In the genomic region with DNA sequence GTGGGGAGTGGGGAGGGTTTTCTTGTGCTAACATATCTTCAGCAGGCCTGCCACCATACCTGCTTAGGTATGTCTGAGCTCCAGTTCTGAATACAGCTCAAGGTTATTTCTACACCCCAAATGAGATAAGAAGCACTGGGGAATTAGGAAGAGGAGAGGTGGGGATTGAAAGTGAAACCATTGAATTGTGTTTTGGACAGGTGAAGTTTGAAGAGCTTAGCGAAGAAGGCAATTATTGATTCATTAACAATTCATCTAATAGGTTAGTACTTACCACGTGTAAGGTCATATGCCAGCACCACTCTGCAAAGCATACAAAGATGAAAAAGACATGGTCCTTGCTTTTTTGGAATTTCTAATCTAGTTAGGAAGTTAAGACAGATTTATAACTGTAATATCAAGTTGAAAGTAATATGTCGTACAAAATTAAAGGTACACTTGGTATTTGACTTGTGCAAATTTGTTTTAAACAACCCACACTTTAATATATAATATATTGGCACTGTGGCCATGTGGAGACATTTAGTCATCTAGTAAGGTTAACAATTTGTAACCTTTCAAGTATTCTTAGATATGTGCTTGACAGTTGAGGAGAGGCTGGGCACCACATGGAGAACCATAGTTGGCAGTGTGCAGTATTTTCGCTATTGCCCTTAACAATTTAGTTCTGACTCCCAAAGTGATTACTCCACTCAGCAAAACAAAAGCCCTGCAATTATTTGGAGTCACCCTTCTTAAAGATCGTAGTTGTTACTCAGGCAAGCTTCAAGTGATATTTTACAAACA, we compare ENCODE assay signal across 20 cellular contexts. TPM values are rescaled to one million over a fixed set of nuclear protein-coding genes. Genes with fewer than 3 reads are reported as not detected.
DNase-seq lines count a peak whose midpoint lies in the region; ATAC-seq and TF ChIP-seq lines count a peak whose summit lies in the region.
"Had no signal": no experiment of that assay in that cellular context is flagged by ENCODE, and none has a peak within 500 bp of the region (broad histone marks: within the 10 kb centered on the region; RNA-seq: fewer than 3 reads in every experiment).

No MANE protein-coding gene starts in this region.

- H3K27me3 Mint-ChIP-seq in activated CD8-positive, alpha-beta T cell treated with anti-CD3 and anti-CD28 coated beads for 36 hours: peaks cover 2% of the 10 kb centered on the region
- H3K27me3 Mint-ChIP-seq in activated CD8-positive, alpha-beta T cell treated with anti-CD3 and anti-CD28 coated beads, Interleukin-2, amount 10 ng/mL, durations not matched to agents 7 days and 5 days (ENCODE audit: low read depth): no peaks in the 10 kb centered on the region
- no peaks in the 10 kb centered on the region for H3K27me3 Mint-ChIP-seq in stimulated activated naive B cell treated with anti-CD40 and anti-IgM and Interleukin-4, amounts not matched to agents 10 μg/mL and 1 μg/mL and 100 μg/mL, for 72 hours
- H3K27me3 Mint-ChIP-seq: IgD-negative memory B cell had no signal

- CTCF ChIA-PET in activated CD8-positive, alpha-beta T cell treated with anti-CD3 and anti-CD28 coated beads for 36 hours (lab: Charles Lee): interaction anchor here (1.0 to 3.1 kb wide), 4 partner anchors 86 to 187 kb away, joined by 3 to 12 read pairs (median 4); no protein-coding TSS in a partner anchor
- CTCF ChIA-PET in activated CD8-positive, alpha-beta T cell treated with anti-CD3 and anti-CD28 coated beads, Interleukin-2, amount 10 ng/mL, durations not matched to agents 7 days and 5 days (lab: Charles Lee): interaction anchor here (1.2 to 3.1 kb wide), 7 partner anchors 9 to 411 kb away, joined by 3 to 11 read pairs (median 6); a partner anchor contains a TSS

- H3K4me1 Mint-ChIP-seq in activated CD8-positive, alpha-beta T cell treated with anti-CD3 and anti-CD28 coated beads for 36 hours (ENCODE audit: low read depth): peaks cover 18% of the 10 kb centered on the region
- peaks cover 23% of the 10 kb centered on the region for H3K4me1 Mint-ChIP-seq in activated CD8-positive, alpha-beta T cell treated with anti-CD3 and anti-CD28 coated beads, Interleukin-2, amount 10 ng/mL, durations not matched to agents 7 days and 5 days (ENCODE audit: low read depth)
- peaks cover 7 to 8% of the 10 kb centered on the region in 2 donors for H3K4me1 Mint-ChIP-seq in stimulated activated naive B cell treated with anti-CD40 and anti-IgM and Interleukin-4, amounts not matched to agents 10 μg/mL and 1 μg/mL and 100 μg/mL, for 72 hours

- no peaks in the 10 kb centered on the region for H3K9me2 ChIP-seq in Loucy (replicated peaks; ENCODE audit: low read depth, low read length)

- H3K4me1 ChIP-seq in Loucy (ENCODE audit: insufficient read depth, low read length, poor library complexity, severe bottlenecking) (no peaks in the 10 kb centered on the region), endocrine pancreas (ENCODE audit: control insufficient read depth, insufficient read depth, low read length) (peaks cover 16% of the 10 kb centered on the region)
- H3K4me1 ChIP-seq: Caco-2, Peyer's patch had no signal

- H3K9me3 ChIP-seq in Loucy (ENCODE audit: insufficient read depth, low read depth, low read length): no peaks in the 10 kb centered on the region
- no peaks in the 10 kb centered on the region for H3K9me3 ChIP-seq in endocrine pancreas (ENCODE audit: control insufficient read depth, low read length)
- H3K9me3 ChIP-seq: Caco-2, Peyer's patch had no signal

- no peak overlapping the region for H3K4me2 ChIP-seq in Loucy (ENCODE audit: low read depth, low read length, poor library complexity, severe bottlenecking)

- ATAC-seq in activated CD8-positive, alpha-beta T cell treated with anti-CD3 and anti-CD28 coated beads for 36 hours: no peak
- no peak for ATAC-seq in activated CD8-positive, alpha-beta T cell treated with anti-CD3 and anti-CD28 coated beads, Interleukin-2, amount 10 ng/mL, durations not matched to agents 7 days and 5 days
- ATAC-seq in stimulated activated naive B cell treated with anti-CD40 and anti-IgM and Interleukin-4, amounts not matched to agents 10 μg/mL and 1 μg/mL and 100 μg/mL, for 72 hours (replicated peaks): no peak
- no peak for ATAC-seq in HG03135 (IDR thresholded peaks at IDR 0.05; ENCODE audit: unreplicated experiment)

- peak overlapping the region; percentile 38 for H3K27ac Mint-ChIP-seq in activated CD8-positive, alpha-beta T cell treated with anti-CD3 and anti-CD28 coated beads for 36 hours
- H3K27ac Mint-ChIP-seq in activated CD8-positive, alpha-beta T cell treated with anti-CD3 and anti-CD28 coated beads, Interleukin-2, amount 10 ng/mL, durations not matched to agents 7 days and 5 days: no peak overlapping the region
- H3K27ac Mint-ChIP-seq in stimulated activated naive B cell treated with anti-CD40 and anti-IgM and Interleukin-4, amounts not matched to agents 10 μg/mL and 1 μg/mL and 100 μg/mL, for 72 hours: peak overlapping the region; percentile 20
- H3K27ac Mint-ChIP-seq: CD14-positive monocyte had no signal

- H3K27me3 ChIP-seq in Loucy (ENCODE audit: insufficient read depth, low read length, poor library complexity, severe bottlenecking) (no peaks in the 10 kb centered on the region), endocrine pancreas (ENCODE audit: control insufficient read depth, insufficient read depth, low read length) (no peaks in the 10 kb centered on the region)
- H3K27me3 ChIP-seq: Peyer's patch had no signal

- H3K36me3 Mint-ChIP-seq in activated CD8-positive, alpha-beta T cell treated with anti-CD3 and anti-CD28 coated beads for 36 hours (ENCODE audit: low read depth): no peaks in the 10 kb centered on the region
- no peaks in the 10 kb centered on the region for H3K36me3 Mint-ChIP-seq in activated CD8-positive, alpha-beta T cell treated with anti-CD3 and anti-CD28 coated beads, Interleukin-2, amount 10 ng/mL, durations not matched to agents 7 days and 5 days (ENCODE audit: low read depth)
- no peaks in the 10 kb centered on the region for H3K36me3 Mint-ChIP-seq in stimulated activated naive B cell treated with anti-CD40 and anti-IgM and Interleukin-4, amounts not matched to agents 10 μg/mL and 1 μg/mL and 100 μg/mL, for 72 hours
- H3K36me3 Mint-ChIP-seq: CD14-positive monocyte had no signal

- H3F3A ChIP-seq in Loucy (ENCODE audit: low read depth): no peaks in the 10 kb centered on the region

- H3K9ac ChIP-seq in Loucy (ENCODE audit: low read depth, low read length, poor library complexity, severe bottlenecking) (no peak overlapping the region), endocrine pancreas (ENCODE audit: control insufficient read depth, insufficient read depth, low read length) (no peak overlapping the region)

- H3K79me2 ChIP-seq in Loucy (ENCODE audit: insufficient read depth, low read length): no peaks in the 10 kb centered on the region

- TF ChIP-seq CTCF in activated CD8-positive, alpha-beta T cell treated with anti-CD3 and anti-CD28 coated beads for 36 hours (IDR thresholded peaks at IDR 0.05): no peak
- TF ChIP-seq CTCF in Loucy (conservative IDR thresholded peaks at IDR 0.05; ENCODE audit: low read length): no peak

- H3K9me3 Mint-ChIP-seq in activated CD8-positive, alpha-beta T cell treated with anti-CD3 and anti-CD28 coated beads for 36 hours: no peaks in the 10 kb centered on the region
- no peaks in the 10 kb centered on the region for H3K9me3 Mint-ChIP-seq in activated CD8-positive, alpha-beta T cell treated with anti-CD3 and anti-CD28 coated beads, Interleukin-2, amount 10 ng/mL, durations not matched to agents 7 days and 5 days (ENCODE audit: insufficient read depth)
- no peaks in the 10 kb centered on the region for H3K9me3 Mint-ChIP-seq in stimulated activated naive B cell treated with anti-CD40 and anti-IgM and Interleukin-4, amounts not matched to agents 10 μg/mL and 1 μg/mL and 100 μg/mL, for 72 hours
- H3K9me3 Mint-ChIP-seq: IgD-negative memory B cell had no signal

- intact Hi-C loops in activated CD8-positive, alpha-beta T cell treated with anti-CD3 and anti-CD28 coated beads for 36 hours (cut with micrococcal nuclease): no loop called here

- H3K4me3 ChIP-seq in Loucy (ENCODE audit: low read length, poor library complexity, severe bottlenecking): no peak overlapping the region
- peak overlapping the region; percentile 66 for H3K4me3 ChIP-seq in endocrine pancreas (ENCODE audit: control insufficient read depth, insufficient read depth, low read length)
- H3K4me3 ChIP-seq: Peyer's patch had no signal

- peak overlapping the region; percentile 22; the same call in 1 of the 2 replicates for H2AFZ ChIP-seq in Loucy (ENCODE audit: low read length)

- H3K4me3 Mint-ChIP-seq in activated CD8-positive, alpha-beta T cell treated with anti-CD3 and anti-CD28 coated beads for 36 hours: no peak overlapping the region
- no peak overlapping the region for H3K4me3 Mint-ChIP-seq in activated CD8-positive, alpha-beta T cell treated with anti-CD3 and anti-CD28 coated beads, Interleukin-2, amount 10 ng/mL, durations not matched to agents 7 days and 5 days
- no peak overlapping the region for H3K4me3 Mint-ChIP-seq in stimulated activated naive B cell treated with anti-CD40 and anti-IgM and Interleukin-4, amounts not matched to agents 10 μg/mL and 1 μg/mL and 100 μg/mL, for 72 hours
- H3K4me3 Mint-ChIP-seq: CD14-positive monocyte had no signal

- H3K36me3 ChIP-seq in Loucy (ENCODE audit: insufficient read depth, low read length): no peaks in the 10 kb centered on the region
- H3K36me3 ChIP-seq in endocrine pancreas (ENCODE audit: control insufficient read depth, insufficient read depth, low read length): no peaks in the 10 kb centered on the region
- H3K36me3 ChIP-seq: Peyer's patch had no signal

- H4K20me1 ChIP-seq in Loucy (ENCODE audit: insufficient read depth, low read length, poor library complexity, severe bottlenecking): no peaks in the 10 kb centered on the region

- DNase-seq in activated CD8-positive, alpha-beta T cell treated with anti-CD3 and anti-CD28 coated beads for 36 hours: no peak
- no peak for DNase-seq in activated CD8-positive, alpha-beta T cell treated with anti-CD3 and anti-CD28 coated beads, Interleukin-2, amount 10 ng/mL, durations not matched to agents 7 days and 5 days
- DNase-seq in stimulated activated naive B cell treated with anti-CD40 and anti-IgM and Interleukin-4, amounts not matched to agents 10 μg/mL and 1 μg/mL and 100 μg/mL, for 72 hours: no peak
- no peak for DNase-seq in NCI-H2171 (lab: John Stamatoyannopoulos, UW)
- DNase-seq in dedifferentiated amniotic fluid mesenchymal stem cell (ENCODE audit: extremely low spot score): no peak
- DNase-seq: MV-4-11, NCI-H1436 treated with DMSO at 0.1 percent for 48 hours, NCI-H2081 treated with DMSO at 0.1 percent for 48 hours, NCI-H774, Peyer's patch, SHP77 had no signal

- POLR2A ChIA-PET in activated CD8-positive, alpha-beta T cell treated with anti-CD3 and anti-CD28 coated beads for 36 hours (lab: Charles Lee): interaction anchor here (1.1 kb wide), 2 partner anchors 35 to 40 kb away, joined by 3 read pairs; a partner anchor contains a TSS
- POLR2A ChIA-PET in activated CD8-positive, alpha-beta T cell treated with anti-CD3 and anti-CD28 coated beads, Interleukin-2, amount 10 ng/mL, durations not matched to agents 7 days and 5 days (lab: Charles Lee): interaction anchor here (0.7 to 1.4 kb wide), 3 partner anchors 39 to 1077 kb away, joined by 3 read pairs; a partner anchor contains a TSS

RNA-seq across cellular contexts. Expression of a gene that starts 3.6 kb away (rescaled TPM):
- not detected for total RNA-seq in activated CD8-positive, alpha-beta T cell treated with anti-CD3 and anti-CD28 coated beads for 36 hours
- total RNA-seq in activated CD8-positive, alpha-beta T cell treated with anti-CD3 and anti-CD28 coated beads, Interleukin-2, amount 10 ng/mL, durations not matched to agents 7 days and 5 days: not detected
- total RNA-seq: Caco-2, HT-29, LHCN-M2, NCI-H460, Peyer's patch had no signal

RNA-seq across cellular contexts. Expression of a gene that starts 6.9 kb away (rescaled TPM):
- total RNA-seq in activated CD8-positive, alpha-beta T cell treated with anti-CD3 and anti-CD28 coated beads for 36 hours: 1 to 10 TPM; 3.3 to 4.2 TPM
- 1 to 10 TPM; 1.4 to 1.5 TPM for total RNA-seq in activated CD8-positive, alpha-beta T cell treated with anti-CD3 and anti-CD28 coated beads, Interleukin-2, amount 10 ng/mL, durations not matched to agents 7 days and 5 days

RNA-seq across cellular contexts. Expression of a gene that starts 7.1 kb away (rescaled TPM):
- total RNA-seq in activated CD8-positive, alpha-beta T cell treated with anti-CD3 and anti-CD28 coated beads for 36 hours: 100 to 1,000 TPM; 123 to 130 TPM
- total RNA-seq in activated CD8-positive, alpha-beta T cell treated with anti-CD3 and anti-CD28 coated beads, Interleukin-2, amount 10 ng/mL, durations not matched to agents 7 days and 5 days: 10 to 100 TPM; 98.2 to 98.6 TPM

RNA-seq across cellular contexts. Expression of a gene that starts 33.0 kb away (rescaled TPM):
- total RNA-seq in activated CD8-positive, alpha-beta T cell treated with anti-CD3 and anti-CD28 coated beads for 36 hours: not detected
- not detected for total RNA-seq in activated CD8-positive, alpha-beta T cell treated with anti-CD3 and anti-CD28 coated beads, Interleukin-2, amount 10 ng/mL, durations not matched to agents 7 days and 5 days
- total RNA-seq: HT-29, LHCN-M2, NCI-H460 had no signal
